9 cellular contexts compared by ENCODE assay signal in the genomic region with DNA sequence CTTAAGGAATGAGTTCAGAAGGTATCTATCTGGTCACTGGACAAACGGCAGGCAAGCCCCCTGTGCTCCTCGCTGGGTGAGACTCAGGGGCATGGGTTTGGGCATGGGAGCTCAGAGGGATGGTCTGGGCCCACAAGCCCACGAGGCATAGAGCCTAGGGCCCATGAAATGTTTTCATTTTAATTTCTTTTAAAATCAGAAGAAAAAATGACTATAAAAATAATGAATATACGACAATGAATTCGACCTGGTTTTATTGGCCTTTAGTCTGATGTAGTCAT.
DNase-seq lines count a peak whose midpoint lies in the region; ATAC-seq, FAIRE-seq and TF ChIP-seq lines count a peak whose summit lies in the region.
"Had no signal": no experiment of that assay in that cellular context is flagged by ENCODE, and none has a peak within 500 bp of the region (broad histone marks: within the 10 kb centered on the region; RNA-seq: fewer than 3 reads in every experiment).

No MANE protein-coding gene starts in this region.

- H3K27me3 ChIP-seq in small intestine (ENCODE audit: control insufficient read depth in 2 of 2, insufficient read depth in 2 of 2, low read length in 2 of 2) = no peaks in the 10 kb centered on the region

- peaks cover 16% of the 10 kb centered on the region for H3K4me1 ChIP-seq in HEK293 (ENCODE audit: control insufficient read depth, insufficient read depth, low read length)
- H3K4me1 ChIP-seq in small intestine (ENCODE audit: control insufficient read depth in 2 of 2, insufficient read depth in 1 of 2, low read depth in 1 of 2, low read length in 1 of 2) = peaks cover 7 to 14% of the 10 kb centered on the region in 2 donors

- no peak for FAIRE-seq in small intestine (lab: Jason Lieb, UNC)

- POLR2A ChIA-PET in HEK293 (lab: Yijun Ruan, JAX) = interaction anchor here (1.1 to 6.2 kb wide), 3 partner anchors 15 to 20 kb away, joined by 3 to 42 read pairs (median 30); no protein-coding TSS in a partner anchor

- WGBS in small intestine, 3 donors = 13 to 35% (median 28%) methylated on average over 5 of the region's 5 CpGs

- DNase-seq in foreskin fibroblast (no peak), small intestine (peak; percentile 14), MV-4-11 (lab: John Stamatoyannopoulos, UW) (no peak), HK-2 (ENCODE audit: unreplicated experiment) (no peak)
- DNase-seq: NCI-H345 had no signal

- no peak for ATAC-seq in GM18520 (IDR thresholded peaks at IDR 0.05; ENCODE audit: unreplicated experiment)
- ATAC-seq in HG03442 (IDR thresholded peaks at IDR 0.05; ENCODE audit: unreplicated experiment) = no peak

- H3K4me3 ChIP-seq in HEK293 (ENCODE audit: low read depth, low read length) (peak overlapping the region; percentile 74), WI38 (ENCODE audit: low read depth, low read length) (peak overlapping the region; percentile 68), foreskin fibroblast (ENCODE audit: low read depth in 1 of 2, low read length in 2 of 2) (peak overlapping the region; percentile 58 to 63), small intestine (ENCODE audit: low read depth in 1 of 2, low read length in 2 of 2) (peak overlapping the region; percentile 70 to 80)

- H3K36me3 ChIP-seq in HEK293 (ENCODE audit: control insufficient read depth in 2 of 2, insufficient read depth in 1 of 2, low read length in 2 of 2) (no peaks in the 10 kb centered on the region), small intestine (ENCODE audit: control insufficient read depth in 2 of 2, insufficient read depth in 2 of 2, low read length in 2 of 2) (no peaks in the 10 kb centered on the region)

- no peaks in the 10 kb centered on the region for H3K9me3 ChIP-seq in HEK293 (ENCODE audit: control insufficient read depth, insufficient read depth, low read depth, low read length)
- H3K9me3 ChIP-seq in small intestine (ENCODE audit: control insufficient read depth, low read depth) = no peaks in the 10 kb centered on the region

- CTCF ChIA-PET in HEK293 (lab: Yijun Ruan, JAX) = interaction anchor here (0.9 to 1.5 kb wide), 4 partner anchors 9 to 62 kb away, joined by 3 to 4 read pairs (median 4); no protein-coding TSS in a partner anchor

- peak overlapping the region; percentile 100 for H3K27ac ChIP-seq in HEK293 (ENCODE audit: extremely low read depth, low read depth, low read length)
- H3K27ac ChIP-seq in small intestine (ENCODE audit: low read depth in 1 of 2, low read length in 1 of 2) = peak overlapping the region; percentile 60 to 92

- TF ChIP-seq CTCF in HEK293 (tag by site-specific recombination; IDR thresholded peaks at IDR 0.05) (no peak), WI38 (IDR thresholded peaks at IDR 0.05; ENCODE audit: low read depth, low read length) (no peak), foreskin fibroblast (IDR thresholded peaks at IDR 0.05; ENCODE audit: low read depth, low read length) (no peak)

TF ChIP-seq in HEK293, 187 proteins besides CTCF, POLR2A, EP300 and RAD21:
- TF ChIP-seq ZBTB6 (tag by site-specific recombination; IDR thresholded peaks at IDR 0.05) = no peak
- TF ChIP-seq ZIC2 (tag by site-specific recombination; IDR thresholded peaks at IDR 0.05) = no peak
- no peak for TF ChIP-seq ZNF121 (tag by site-specific recombination; IDR thresholded peaks at IDR 0.05)
- TF ChIP-seq, protein P1, sequence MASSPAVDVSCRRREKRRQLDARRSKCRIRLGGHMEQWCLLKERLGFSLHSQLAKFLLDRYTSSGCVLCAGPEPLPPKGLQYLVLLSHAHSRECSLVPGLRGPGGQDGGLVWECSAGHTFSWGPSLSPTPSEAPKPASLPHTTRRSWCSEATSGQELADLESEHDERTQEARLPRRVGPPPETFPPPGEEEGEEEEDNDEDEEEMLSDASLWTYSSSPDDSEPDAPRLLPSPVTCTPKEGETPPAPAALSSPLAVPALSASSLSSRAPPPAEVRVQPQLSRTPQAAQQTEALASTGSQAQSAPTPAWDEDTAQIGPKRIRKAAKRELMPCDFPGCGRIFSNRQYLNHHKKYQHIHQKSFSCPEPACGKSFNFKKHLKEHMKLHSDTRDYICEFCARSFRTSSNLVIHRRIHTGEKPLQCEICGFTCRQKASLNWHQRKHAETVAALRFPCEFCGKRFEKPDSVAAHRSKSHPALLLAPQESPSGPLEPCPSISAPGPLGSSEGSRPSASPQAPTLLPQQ (tag by site-specific recombination; IDR thresholded peaks at IDR 0.05) = peak; percentile 60; the same call in 1 of the 2 replicates
- peak; percentile 58; the same call in 1 of the 2 replicates for TF ChIP-seq ZFP69B (tag by site-specific recombination; IDR thresholded peaks at IDR 0.05)
- TF ChIP-seq ZNF174 (tag by site-specific recombination; IDR thresholded peaks at IDR 0.05) = no peak
- peak; percentile 74 for TF ChIP-seq ZNF335 (tag by site-specific recombination; conservative IDR thresholded peaks at IDR 0.05)
- no peak for TF ChIP-seq REPIN1 (tag by site-specific recombination; IDR thresholded peaks at IDR 0.05; ENCODE audit: low read depth)
- no peak for TF ChIP-seq ZNF223 (tag by site-specific recombination; IDR thresholded peaks at IDR 0.05)
- no peak for TF ChIP-seq ZBTB49 (tag by site-specific recombination; IDR thresholded peaks at IDR 0.05; ENCODE audit: low read depth)
- TF ChIP-seq, protein P2, sequence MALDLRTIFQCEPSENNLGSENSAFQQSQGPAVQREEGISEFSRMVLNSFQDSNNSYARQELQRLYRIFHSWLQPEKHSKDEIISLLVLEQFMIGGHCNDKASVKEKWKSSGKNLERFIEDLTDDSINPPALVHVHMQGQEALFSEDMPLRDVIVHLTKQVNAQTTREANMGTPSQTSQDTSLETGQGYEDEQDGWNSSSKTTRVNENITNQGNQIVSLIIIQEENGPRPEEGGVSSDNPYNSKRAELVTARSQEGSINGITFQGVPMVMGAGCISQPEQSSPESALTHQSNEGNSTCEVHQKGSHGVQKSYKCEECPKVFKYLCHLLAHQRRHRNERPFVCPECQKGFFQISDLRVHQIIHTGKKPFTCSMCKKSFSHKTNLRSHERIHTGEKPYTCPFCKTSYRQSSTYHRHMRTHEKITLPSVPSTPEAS (tag by site-specific recombination; IDR thresholded peaks at IDR 0.05) = no peak
- no peak for TF ChIP-seq ZNF585B (tag by site-specific recombination; IDR thresholded peaks at IDR 0.05)
- TF ChIP-seq KLF7 (tag by site-specific recombination; IDR thresholded peaks at IDR 0.05; ENCODE audit: borderline replicate concordance) = no peak
